ENCODE assay signal across 1 cellular context in the genomic region with DNA sequence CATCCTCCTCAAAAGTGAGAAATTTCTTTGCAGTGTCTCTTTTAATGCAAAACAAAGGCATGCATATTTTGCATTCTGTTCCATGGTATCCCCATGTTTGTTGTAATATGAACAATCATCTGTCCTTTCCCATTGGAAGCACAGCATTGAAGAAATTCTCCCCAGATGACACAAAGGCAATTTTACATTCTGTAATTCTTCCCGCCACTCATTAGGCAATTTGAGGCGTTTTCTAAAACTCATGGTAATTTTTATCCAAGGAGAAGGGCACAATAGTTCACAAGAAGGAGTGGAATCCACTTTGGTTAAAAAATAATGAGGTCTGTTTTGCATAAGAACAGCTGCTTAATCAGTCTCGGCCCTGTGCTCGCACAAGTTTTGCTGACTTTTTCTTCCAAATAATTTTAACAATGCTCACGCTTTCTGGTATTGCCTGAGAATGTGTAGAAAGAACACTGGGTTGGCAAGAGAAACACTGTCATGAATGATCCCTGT.
TF ChIP-seq lines count a peak whose summit lies in the region.

No MANE protein-coding gene starts in this region.

TF ChIP-seq in GM23338, 12 proteins besides CTCF, POLR2A, EP300 and RAD21:
- TF ChIP-seq, protein P1, sequence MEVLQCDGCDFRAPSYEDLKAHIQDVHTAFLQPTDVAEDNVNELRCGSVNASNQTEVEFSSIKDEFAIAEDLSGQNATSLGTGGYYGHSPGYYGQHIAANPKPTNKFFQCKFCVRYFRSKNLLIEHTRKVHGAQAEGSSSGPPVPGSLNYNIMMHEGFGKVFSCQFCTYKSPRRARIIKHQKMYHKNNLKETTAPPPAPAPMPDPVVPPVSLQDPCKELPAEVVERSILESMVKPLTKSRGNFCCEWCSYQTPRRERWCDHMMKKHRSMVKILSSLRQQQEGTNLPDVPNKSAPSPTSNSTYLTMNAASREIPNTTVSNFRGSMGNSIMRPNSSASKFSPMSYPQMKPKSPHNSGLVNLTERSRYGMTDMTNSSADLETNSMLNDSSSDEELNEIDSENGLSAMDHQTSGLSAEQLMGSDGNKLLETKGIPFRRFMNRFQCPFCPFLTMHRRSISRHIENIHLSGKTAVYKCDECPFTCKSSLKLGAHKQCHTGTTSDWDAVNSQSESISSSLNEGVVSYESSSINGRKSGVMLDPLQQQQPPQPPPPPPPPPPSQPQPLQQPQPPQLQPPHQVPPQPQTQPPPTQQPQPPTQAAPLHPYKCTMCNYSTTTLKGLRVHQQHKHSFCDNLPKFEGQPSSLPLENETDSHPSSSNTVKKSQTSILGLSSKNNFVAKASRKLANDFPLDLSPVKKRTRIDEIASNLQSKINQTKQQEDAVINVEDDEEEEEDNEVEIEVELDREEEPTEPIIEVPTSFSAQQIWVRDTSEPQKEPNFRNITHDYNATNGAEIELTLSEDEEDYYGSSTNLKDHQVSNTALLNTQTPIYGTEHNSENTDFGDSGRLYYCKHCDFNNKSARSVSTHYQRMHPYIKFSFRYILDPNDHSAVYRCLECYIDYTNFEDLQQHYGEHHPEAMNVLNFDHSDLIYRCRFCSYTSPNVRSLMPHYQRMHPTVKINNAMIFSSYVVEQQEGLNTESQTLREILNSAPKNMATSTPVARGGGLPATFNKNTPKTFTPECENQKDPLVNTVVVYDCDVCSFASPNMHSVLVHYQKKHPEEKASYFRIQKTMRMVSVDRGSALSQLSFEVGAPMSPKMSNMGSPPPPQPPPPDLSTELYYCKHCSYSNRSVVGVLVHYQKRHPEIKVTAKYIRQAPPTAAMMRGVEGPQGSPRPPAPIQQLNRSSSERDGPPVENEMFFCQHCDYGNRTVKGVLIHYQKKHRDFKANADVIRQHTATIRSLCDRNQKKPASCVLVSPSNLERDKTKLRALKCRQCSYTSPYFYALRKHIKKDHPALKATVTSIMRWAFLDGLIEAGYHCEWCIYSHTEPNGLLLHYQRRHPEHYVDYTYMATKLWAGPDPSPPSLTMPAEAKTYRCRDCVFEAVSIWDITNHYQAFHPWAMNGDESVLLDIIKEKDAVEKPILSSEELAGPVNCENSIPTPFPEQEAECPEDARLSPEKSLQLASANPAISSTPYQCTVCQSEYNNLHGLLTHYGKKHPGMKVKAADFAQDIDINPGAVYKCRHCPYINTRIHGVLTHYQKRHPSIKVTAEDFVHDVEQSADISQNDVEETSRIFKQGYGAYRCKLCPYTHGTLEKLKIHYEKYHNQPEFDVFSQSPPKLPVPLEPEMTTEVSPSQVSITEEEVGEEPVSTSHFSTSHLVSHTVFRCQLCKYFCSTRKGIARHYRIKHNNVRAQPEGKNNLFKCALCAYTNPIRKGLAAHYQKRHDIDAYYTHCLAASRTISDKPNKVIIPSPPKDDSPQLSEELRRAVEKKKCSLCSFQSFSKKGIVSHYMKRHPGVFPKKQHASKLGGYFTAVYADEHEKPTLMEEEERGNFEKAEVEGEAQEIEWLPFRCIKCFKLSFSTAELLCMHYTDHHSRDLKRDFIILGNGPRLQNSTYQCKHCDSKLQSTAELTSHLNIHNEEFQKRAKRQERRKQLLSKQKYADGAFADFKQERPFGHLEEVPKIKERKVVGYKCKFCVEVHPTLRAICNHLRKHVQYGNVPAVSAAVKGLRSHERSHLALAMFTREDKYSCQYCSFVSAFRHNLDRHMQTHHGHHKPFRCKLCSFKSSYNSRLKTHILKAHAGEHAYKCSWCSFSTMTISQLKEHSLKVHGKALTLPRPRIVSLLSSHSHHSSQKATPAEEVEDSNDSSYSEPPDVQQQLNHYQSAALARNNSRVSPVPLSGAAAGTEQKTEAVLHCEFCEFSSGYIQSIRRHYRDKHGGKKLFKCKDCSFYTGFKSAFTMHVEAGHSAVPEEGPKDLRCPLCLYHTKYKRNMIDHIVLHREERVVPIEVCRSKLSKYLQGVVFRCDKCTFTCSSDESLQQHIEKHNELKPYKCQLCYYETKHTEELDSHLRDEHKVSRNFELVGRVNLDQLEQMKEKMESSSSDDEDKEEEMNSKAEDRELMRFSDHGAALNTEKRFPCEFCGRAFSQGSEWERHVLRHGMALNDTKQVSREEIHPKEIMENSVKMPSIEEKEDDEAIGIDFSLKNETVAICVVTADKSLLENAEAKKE (CRISPR knock-in tag; IDR thresholded peaks at IDR 0.05) = no peak
- TF ChIP-seq JUNB (IDR thresholded peaks at IDR 0.05; ENCODE audit: unreplicated experiment) (no peak), STAT1 (IDR thresholded peaks at IDR 0.05; ENCODE audit: unreplicated experiment) (no peak), ZNF331 (CRISPR knock-in tag; IDR thresholded peaks at IDR 0.05; ENCODE audit: low read depth) (no peak), POLR2AphosphoS5 (IDR thresholded peaks at IDR 0.05; ENCODE audit: low read depth) (no peak), EZH2phosphoT487 (IDR thresholded peaks at IDR 0.05; ENCODE audit: unreplicated experiment) (no peak), CREB1 (CRISPR knock-in tag; IDR thresholded peaks at IDR 0.05; ENCODE audit: low read depth) (no peak), ZNF114 (CRISPR knock-in tag; IDR thresholded peaks at IDR 0.05) (no peak), EZH2 (IDR thresholded peaks at IDR 0.05; ENCODE audit: low read depth, unreplicated experiment) (no peak), NANOG (IDR thresholded peaks at IDR 0.05; ENCODE audit: borderline replicate concordance) (no peak)
- TF ChIP-seq, protein P2, sequence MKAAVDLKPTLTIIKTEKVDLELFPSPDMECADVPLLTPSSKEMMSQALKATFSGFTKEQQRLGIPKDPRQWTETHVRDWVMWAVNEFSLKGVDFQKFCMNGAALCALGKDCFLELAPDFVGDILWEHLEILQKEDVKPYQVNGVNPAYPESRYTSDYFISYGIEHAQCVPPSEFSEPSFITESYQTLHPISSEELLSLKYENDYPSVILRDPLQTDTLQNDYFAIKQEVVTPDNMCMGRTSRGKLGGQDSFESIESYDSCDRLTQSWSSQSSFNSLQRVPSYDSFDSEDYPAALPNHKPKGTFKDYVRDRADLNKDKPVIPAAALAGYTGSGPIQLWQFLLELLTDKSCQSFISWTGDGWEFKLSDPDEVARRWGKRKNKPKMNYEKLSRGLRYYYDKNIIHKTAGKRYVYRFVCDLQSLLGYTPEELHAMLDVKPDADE (IDR thresholded peaks at IDR 0.05) = no peak
- TF ChIP-seq, protein P3, sequence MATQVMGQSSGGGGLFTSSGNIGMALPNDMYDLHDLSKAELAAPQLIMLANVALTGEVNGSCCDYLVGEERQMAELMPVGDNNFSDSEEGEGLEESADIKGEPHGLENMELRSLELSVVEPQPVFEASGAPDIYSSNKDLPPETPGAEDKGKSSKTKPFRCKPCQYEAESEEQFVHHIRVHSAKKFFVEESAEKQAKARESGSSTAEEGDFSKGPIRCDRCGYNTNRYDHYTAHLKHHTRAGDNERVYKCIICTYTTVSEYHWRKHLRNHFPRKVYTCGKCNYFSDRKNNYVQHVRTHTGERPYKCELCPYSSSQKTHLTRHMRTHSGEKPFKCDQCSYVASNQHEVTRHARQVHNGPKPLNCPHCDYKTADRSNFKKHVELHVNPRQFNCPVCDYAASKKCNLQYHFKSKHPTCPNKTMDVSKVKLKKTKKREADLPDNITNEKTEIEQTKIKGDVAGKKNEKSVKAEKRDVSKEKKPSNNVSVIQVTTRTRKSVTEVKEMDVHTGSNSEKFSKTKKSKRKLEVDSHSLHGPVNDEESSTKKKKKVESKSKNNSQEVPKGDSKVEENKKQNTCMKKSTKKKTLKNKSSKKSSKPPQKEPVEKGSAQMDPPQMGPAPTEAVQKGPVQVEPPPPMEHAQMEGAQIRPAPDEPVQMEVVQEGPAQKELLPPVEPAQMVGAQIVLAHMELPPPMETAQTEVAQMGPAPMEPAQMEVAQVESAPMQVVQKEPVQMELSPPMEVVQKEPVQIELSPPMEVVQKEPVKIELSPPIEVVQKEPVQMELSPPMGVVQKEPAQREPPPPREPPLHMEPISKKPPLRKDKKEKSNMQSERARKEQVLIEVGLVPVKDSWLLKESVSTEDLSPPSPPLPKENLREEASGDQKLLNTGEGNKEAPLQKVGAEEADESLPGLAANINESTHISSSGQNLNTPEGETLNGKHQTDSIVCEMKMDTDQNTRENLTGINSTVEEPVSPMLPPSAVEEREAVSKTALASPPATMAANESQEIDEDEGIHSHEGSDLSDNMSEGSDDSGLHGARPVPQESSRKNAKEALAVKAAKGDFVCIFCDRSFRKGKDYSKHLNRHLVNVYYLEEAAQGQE (IDR thresholded peaks at IDR 0.05; ENCODE audit: unreplicated experiment) = no peak
